12 cellular contexts compared by ENCODE assay signal in genomic region chr12:12456637-12457036, GRCh38.
DNase-seq lines count a peak whose midpoint lies in the region; ATAC-seq, FAIRE-seq and TF ChIP-seq lines count a peak whose summit lies in the region.
"Had no signal": no experiment of that assay in that cellular context is flagged by ENCODE, and none has a peak within 500 bp of the region (broad histone marks: within the 10 kb centered on the region; RNA-seq: fewer than 3 reads in every experiment).

No MANE protein-coding gene starts in this region.

- no peak for FAIRE-seq in urothelium cell line (lab: Jason Lieb, UNC)
- FAIRE-seq: A204.1 had no signal

- intact Hi-C loops in activated CD4-positive, alpha-beta T cell treated with anti-CD3 and anti-CD28 coated beads for 36 hours (cut with DNase I, micrococcal nuclease): loop anchor here (1.0 kb wide), 1 partner anchor 14 kb away; no protein-coding TSS in a partner anchor
- intact Hi-C loops in dorsolateral prefrontal cortex (cut with DNase I): no loop called here

- H3K4me3 ChIP-seq in dorsolateral prefrontal cortex (peak overlapping the region in 6 of 59 donors; percentile 2 to 15 (median 10)), osteoblast (ENCODE audit: insufficient read depth, low read length) (no peak overlapping the region)

- peaks cover 2% of the 10 kb centered on the region for H3K9me3 Mint-ChIP-seq in activated CD4-positive, alpha-beta T cell treated with anti-CD3 and anti-CD28 coated beads for 36 hours (ENCODE audit: low read depth)
- no peaks in the 10 kb centered on the region for H3K9me3 Mint-ChIP-seq in T-helper 1 cell treated with Interleukin-12 subunit alpha and Interleukin-12 subunit beta and Interleukin-4 antibody, amounts not matched to agents 30 μg/mL and 1 μg/mL, for 36 hours

- CTCF ChIA-PET in activated CD4-positive, alpha-beta T cell treated with anti-CD3 and anti-CD28 coated beads for 36 hours (lab: Charles Lee): interaction anchor here (0.5 to 2.1 kb wide), 13 partner anchors 10 to 199 kb away, joined by 3 to 12 read pairs (median 3); no protein-coding TSS in a partner anchor

- no peaks in the 10 kb centered on the region for H4K20me1 ChIP-seq in osteoblast (ENCODE audit: insufficient read depth, low read length)

- DNase-seq in activated CD4-positive, alpha-beta T cell treated with anti-CD3 and anti-CD28 coated beads for 36 hours: no peak
- DNase-seq in activated CD4-positive, alpha-beta T cell treated with anti-CD3 and anti-CD28 coated beads, Interleukin-2, amount 50 U/mL, for 4 hours: no peak
- DNase-seq in dorsolateral prefrontal cortex (no peak), osteoblast (ENCODE audit: insufficient read length, low spot score, missing footprints) (peak; percentile 79), urothelium cell line (ENCODE audit: low spot score) (no peak), C1 segment of cervical spinal cord (lab: John Stamatoyannopoulos, UW) (no peak)
- DNase-seq: activated effector memory CD4-positive, alpha-beta T cell treated with anti-CD3 and anti-CD28 coated beads, Interleukin-2, amount 50 U/mL, for 16 hours; GOT3; NCI-H1105 treated with DMSO at 0.1 percent for 48 hours had no signal

- H3K36me3 ChIP-seq in osteoblast (ENCODE audit: insufficient read depth, low read length): no peaks in the 10 kb centered on the region

- H3K4me1 Mint-ChIP-seq in activated CD4-positive, alpha-beta T cell treated with anti-CD3 and anti-CD28 coated beads for 36 hours: peaks cover 46% of the 10 kb centered on the region
- peaks cover 38% of the 10 kb centered on the region for H3K4me1 Mint-ChIP-seq in T-helper 1 cell treated with Interleukin-12 subunit alpha and Interleukin-12 subunit beta and Interleukin-4 antibody, amounts not matched to agents 30 μg/mL and 1 μg/mL, for 36 hours (ENCODE audit: low read depth)

- peak; percentile 57 for ATAC-seq in activated CD4-positive, alpha-beta T cell treated with anti-CD3 and anti-CD28 coated beads for 36 hours
- ATAC-seq in HG02938 (IDR thresholded peaks at IDR 0.05; ENCODE audit: unreplicated experiment): no peak

- no peaks in the 10 kb centered on the region for H3K79me2 ChIP-seq in osteoblast (ENCODE audit: insufficient read depth, low read length)

- peak overlapping the region; percentile 3 for H3K4me3 Mint-ChIP-seq in activated CD4-positive, alpha-beta T cell treated with anti-CD3 and anti-CD28 coated beads for 36 hours
- H3K4me3 Mint-ChIP-seq in T-helper 1 cell treated with Interleukin-12 subunit alpha and Interleukin-12 subunit beta and Interleukin-4 antibody, amounts not matched to agents 30 μg/mL and 1 μg/mL, for 36 hours: peak overlapping the region; percentile 54

- TF ChIP-seq CTCF in dorsolateral prefrontal cortex (IDR thresholded peaks at IDR 0.05 in 54 of 56, conservative IDR thresholded peaks at IDR 0.05 in 2 of 56; ENCODE audit: low read depth in 1 of 56, partially characterized antibody in 56 of 56): no peak
- TF ChIP-seq CTCF in osteoblast (IDR thresholded peaks at IDR 0.05; ENCODE audit: extremely low read depth, low read depth, low read length): no peak

- H3K27ac Mint-ChIP-seq in activated CD4-positive, alpha-beta T cell treated with anti-CD3 and anti-CD28 coated beads for 36 hours: peak overlapping the region; percentile 88
- peak overlapping the region; percentile 92 for H3K27ac Mint-ChIP-seq in T-helper 1 cell treated with Interleukin-12 subunit alpha and Interleukin-12 subunit beta and Interleukin-4 antibody, amounts not matched to agents 30 μg/mL and 1 μg/mL, for 36 hours

- H3K9me3 ChIP-seq in osteoblast (ENCODE audit: low read depth, low read length): no peaks in the 10 kb centered on the region

- POLR2A ChIA-PET in activated CD4-positive, alpha-beta T cell treated with anti-CD3 and anti-CD28 coated beads for 36 hours (lab: Charles Lee): interaction anchor here (0.5 to 3.6 kb wide), 5 partner anchors 15 to 241 kb away, joined by 3 to 15 read pairs (median 6); no protein-coding TSS in a partner anchor

- no peaks in the 10 kb centered on the region for H3K27me3 Mint-ChIP-seq in activated CD4-positive, alpha-beta T cell treated with anti-CD3 and anti-CD28 coated beads for 36 hours
- H3K27me3 Mint-ChIP-seq in T-helper 1 cell treated with Interleukin-12 subunit alpha and Interleukin-12 subunit beta and Interleukin-4 antibody, amounts not matched to agents 30 μg/mL and 1 μg/mL, for 36 hours (ENCODE audit: low read depth): no peaks in the 10 kb centered on the region

- H3K4me1 ChIP-seq in osteoblast (ENCODE audit: insufficient read depth, low read length): peaks cover 7% of the 10 kb centered on the region

- H3K4me2 ChIP-seq in osteoblast (ENCODE audit: insufficient read depth, low read length): peak overlapping the region; percentile 33

- H2AFZ ChIP-seq in osteoblast (ENCODE audit: low read length): no peak overlapping the region

- no peaks in the 10 kb centered on the region for H3K27me3 ChIP-seq in dorsolateral prefrontal cortex
- H3K27me3 ChIP-seq in osteoblast (ENCODE audit: insufficient read depth, low read length): no peaks in the 10 kb centered on the region

- H3K27ac ChIP-seq in dorsolateral prefrontal cortex (peak overlapping the region in 46 of 59 donors; percentile 1 to 85 (median 67)), osteoblast (ENCODE audit: low read depth, low read length) (no peak overlapping the region)

- peaks cover 3% of the 10 kb centered on the region for H3K36me3 Mint-ChIP-seq in activated CD4-positive, alpha-beta T cell treated with anti-CD3 and anti-CD28 coated beads for 36 hours (ENCODE audit: low read depth)
- H3K36me3 Mint-ChIP-seq in T-helper 1 cell treated with Interleukin-12 subunit alpha and Interleukin-12 subunit beta and Interleukin-4 antibody, amounts not matched to agents 30 μg/mL and 1 μg/mL, for 36 hours (ENCODE audit: low read depth): peaks cover 3% of the 10 kb centered on the region

Comparison
In these comparisons a context has a peak if more than half of its experiments do, and no peak if none do; other contexts are left out.
1. intact Hi-C loops: an anchor here in activated CD4-positive, alpha-beta T cell treated with anti-CD3 and anti-CD28 coated beads for 36 hours (1.0 kb wide); none called in dorsolateral prefrontal cortex.